In the genomic region with DNA sequence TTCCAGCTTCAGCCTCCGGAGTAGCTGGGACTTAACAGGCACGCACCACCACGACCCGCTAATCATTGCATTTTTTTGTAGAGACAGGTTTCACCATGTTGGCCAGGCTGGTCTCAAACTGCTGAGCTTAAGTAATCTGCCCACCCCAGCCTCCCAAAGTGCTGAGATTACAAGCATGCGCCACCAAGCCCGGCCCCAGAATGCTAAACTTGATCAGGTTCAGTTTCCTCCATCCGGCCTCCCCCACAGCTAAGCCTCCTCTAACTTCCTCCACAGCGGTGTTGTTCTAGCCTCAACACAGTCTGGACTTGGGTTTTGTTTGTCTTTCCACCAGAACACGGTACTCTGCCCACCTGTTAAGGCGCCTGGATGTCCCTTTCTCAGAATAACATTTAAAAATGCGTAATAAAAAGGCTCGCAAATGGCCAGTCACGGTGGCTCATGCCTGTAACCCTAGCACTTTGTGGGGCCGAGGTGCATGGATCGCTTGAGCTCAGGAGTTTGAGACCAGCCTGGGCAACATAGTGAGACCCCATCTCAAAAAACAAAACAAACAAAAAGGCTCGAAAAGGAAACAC, we compare ENCODE assay signal across 1 cellular context.
TF ChIP-seq lines count a peak whose summit lies in the region.

No MANE protein-coding gene starts in this region.

TF ChIP-seq in HEK293, 187 proteins besides CTCF, POLR2A, EP300 and RAD21 (continued from another document):
- TF ChIP-seq, protein P1, sequence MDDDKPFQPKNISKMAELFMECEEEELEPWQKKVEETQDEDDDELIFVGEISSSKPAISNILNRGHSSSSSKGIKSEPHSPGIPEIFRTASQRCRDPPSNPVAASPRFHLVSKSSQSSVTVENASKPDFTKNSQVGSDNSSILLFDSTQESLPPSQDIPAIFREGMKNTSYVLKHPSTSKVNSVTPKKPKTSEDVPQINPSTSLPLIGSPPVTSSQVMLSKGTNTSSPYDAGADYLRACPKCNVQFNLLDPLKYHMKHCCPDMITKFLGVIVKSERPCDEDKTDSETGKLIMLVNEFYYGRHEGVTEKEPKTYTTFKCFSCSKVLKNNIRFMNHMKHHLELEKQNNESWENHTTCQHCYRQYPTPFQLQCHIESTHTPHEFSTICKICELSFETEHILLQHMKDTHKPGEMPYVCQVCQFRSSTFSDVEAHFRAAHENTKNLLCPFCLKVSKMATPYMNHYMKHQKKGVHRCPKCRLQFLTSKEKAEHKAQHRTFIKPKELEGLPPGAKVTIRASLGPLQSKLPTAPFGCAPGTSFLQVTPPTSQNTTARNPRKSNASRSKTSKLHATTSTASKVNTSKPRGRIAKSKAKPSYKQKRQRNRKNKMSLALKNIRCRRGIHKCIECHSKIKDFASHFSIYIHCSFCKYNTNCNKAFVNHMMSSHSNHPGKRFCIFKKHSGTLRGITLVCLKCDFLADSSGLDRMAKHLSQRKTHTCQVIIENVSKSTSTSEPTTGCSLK (tag by site-specific recombination; IDR thresholded peaks at IDR 0.05) = no peak
- TF ChIP-seq TRIM28 (IDR thresholded peaks at IDR 0.05; ENCODE audit: borderline replicate concordance, low read length) (peak; percentile 77), SCRT2 (tag by site-specific recombination; IDR thresholded peaks at IDR 0.05) (peak; percentile 92), OVOL3 (tag by site-specific recombination; IDR thresholded peaks at IDR 0.05) (no peak), ZSCAN30 (tag by site-specific recombination; IDR thresholded peaks at IDR 0.05) (no peak), ZNF324 (tag by site-specific recombination; IDR thresholded peaks at IDR 0.05) (no peak), ZNF248 (tag by site-specific recombination; IDR thresholded peaks at IDR 0.05) (no peak), ZNF366 (tag by site-specific recombination; conservative IDR thresholded peaks at IDR 0.05) (no peak), ZEB2 (tag by site-specific recombination; IDR thresholded peaks at IDR 0.05) (0 out of 2 replicates have a peak, but pooled peaks have one; percentile 23), ZNF529 (tag by site-specific recombination; IDR thresholded peaks at IDR 0.05; ENCODE audit: insufficient replicate concordance) (no peak), SCRT1 (tag by site-specific recombination; IDR thresholded peaks at IDR 0.05; ENCODE audit: borderline replicate concordance) (peak; percentile 73)
- TF ChIP-seq, protein P2, sequence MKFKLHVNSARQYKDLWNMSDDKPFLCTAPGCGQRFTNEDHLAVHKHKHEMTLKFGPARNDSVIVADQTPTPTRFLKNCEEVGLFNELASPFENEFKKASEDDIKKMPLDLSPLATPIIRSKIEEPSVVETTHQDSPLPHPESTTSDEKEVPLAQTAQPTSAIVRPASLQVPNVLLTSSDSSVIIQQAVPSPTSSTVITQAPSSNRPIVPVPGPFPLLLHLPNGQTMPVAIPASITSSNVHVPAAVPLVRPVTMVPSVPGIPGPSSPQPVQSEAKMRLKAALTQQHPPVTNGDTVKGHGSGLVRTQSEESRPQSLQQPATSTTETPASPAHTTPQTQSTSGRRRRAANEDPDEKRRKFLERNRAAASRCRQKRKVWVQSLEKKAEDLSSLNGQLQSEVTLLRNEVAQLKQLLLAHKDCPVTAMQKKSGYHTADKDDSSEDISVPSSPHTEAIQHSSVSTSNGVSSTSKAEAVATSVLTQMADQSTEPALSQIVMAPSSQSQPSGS (tag by site-specific recombination; IDR thresholded peaks at IDR 0.05; ENCODE audit: low read depth) = no peak
- TF ChIP-seq, protein P3, sequence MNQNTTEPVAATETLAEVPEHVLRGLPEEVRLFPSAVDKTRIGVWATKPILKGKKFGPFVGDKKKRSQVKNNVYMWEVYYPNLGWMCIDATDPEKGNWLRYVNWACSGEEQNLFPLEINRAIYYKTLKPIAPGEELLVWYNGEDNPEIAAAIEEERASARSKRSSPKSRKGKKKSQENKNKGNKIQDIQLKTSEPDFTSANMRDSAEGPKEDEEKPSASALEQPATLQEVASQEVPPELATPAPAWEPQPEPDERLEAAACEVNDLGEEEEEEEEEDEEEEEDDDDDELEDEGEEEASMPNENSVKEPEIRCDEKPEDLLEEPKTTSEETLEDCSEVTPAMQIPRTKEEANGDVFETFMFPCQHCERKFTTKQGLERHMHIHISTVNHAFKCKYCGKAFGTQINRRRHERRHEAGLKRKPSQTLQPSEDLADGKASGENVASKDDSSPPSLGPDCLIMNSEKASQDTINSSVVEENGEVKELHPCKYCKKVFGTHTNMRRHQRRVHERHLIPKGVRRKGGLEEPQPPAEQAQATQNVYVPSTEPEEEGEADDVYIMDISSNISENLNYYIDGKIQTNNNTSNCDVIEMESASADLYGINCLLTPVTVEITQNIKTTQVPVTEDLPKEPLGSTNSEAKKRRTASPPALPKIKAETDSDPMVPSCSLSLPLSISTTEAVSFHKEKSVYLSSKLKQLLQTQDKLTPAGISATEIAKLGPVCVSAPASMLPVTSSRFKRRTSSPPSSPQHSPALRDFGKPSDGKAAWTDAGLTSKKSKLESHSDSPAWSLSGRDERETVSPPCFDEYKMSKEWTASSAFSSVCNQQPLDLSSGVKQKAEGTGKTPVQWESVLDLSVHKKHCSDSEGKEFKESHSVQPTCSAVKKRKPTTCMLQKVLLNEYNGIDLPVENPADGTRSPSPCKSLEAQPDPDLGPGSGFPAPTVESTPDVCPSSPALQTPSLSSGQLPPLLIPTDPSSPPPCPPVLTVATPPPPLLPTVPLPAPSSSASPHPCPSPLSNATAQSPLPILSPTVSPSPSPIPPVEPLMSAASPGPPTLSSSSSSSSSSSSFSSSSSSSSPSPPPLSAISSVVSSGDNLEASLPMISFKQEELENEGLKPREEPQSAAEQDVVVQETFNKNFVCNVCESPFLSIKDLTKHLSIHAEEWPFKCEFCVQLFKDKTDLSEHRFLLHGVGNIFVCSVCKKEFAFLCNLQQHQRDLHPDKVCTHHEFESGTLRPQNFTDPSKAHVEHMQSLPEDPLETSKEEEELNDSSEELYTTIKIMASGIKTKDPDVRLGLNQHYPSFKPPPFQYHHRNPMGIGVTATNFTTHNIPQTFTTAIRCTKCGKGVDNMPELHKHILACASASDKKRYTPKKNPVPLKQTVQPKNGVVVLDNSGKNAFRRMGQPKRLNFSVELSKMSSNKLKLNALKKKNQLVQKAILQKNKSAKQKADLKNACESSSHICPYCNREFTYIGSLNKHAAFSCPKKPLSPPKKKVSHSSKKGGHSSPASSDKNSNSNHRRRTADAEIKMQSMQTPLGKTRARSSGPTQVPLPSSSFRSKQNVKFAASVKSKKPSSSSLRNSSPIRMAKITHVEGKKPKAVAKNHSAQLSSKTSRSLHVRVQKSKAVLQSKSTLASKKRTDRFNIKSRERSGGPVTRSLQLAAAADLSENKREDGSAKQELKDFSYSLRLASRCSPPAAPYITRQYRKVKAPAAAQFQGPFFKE (tag by site-specific recombination; IDR thresholded peaks at IDR 0.05; ENCODE audit: borderline replicate concordance) = no peak
- TF ChIP-seq, protein P4, sequence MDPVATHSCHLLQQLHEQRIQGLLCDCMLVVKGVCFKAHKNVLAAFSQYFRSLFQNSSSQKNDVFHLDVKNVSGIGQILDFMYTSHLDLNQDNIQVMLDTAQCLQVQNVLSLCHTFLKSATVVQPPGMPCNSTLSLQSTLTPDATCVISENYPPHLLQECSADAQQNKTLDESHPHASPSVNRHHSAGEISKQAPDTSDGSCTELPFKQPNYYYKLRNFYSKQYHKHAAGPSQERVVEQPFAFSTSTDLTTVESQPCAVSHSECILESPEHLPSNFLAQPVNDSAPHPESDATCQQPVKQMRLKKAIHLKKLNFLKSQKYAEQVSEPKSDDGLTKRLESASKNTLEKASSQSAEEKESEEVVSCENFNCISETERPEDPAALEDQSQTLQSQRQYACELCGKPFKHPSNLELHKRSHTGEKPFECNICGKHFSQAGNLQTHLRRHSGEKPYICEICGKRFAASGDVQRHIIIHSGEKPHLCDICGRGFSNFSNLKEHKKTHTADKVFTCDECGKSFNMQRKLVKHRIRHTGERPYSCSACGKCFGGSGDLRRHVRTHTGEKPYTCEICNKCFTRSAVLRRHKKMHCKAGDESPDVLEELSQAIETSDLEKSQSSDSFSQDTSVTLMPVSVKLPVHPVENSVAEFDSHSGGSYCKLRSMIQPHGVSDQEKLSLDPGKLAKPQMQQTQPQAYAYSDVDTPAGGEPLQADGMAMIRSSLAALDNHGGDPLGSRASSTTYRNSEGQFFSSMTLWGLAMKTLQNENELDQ (tag by site-specific recombination; IDR thresholded peaks at IDR 0.05; ENCODE audit: low read depth) = no peak
